ENCODE assay signal across 17 cellular contexts in genomic region chr13:44726214-44726613, GRCh38.
DNase-seq lines count a peak whose midpoint lies in the region; ATAC-seq and TF ChIP-seq lines count a peak whose summit lies in the region.
"Had no signal": no experiment of that assay in that cellular context is flagged by ENCODE, and none has a peak within 500 bp of the region (broad histone marks: within the 10 kb centered on the region; RNA-seq: fewer than 3 reads in every experiment).

No MANE protein-coding gene starts in this region.

- no peak overlapping the region for H3K27ac ChIP-seq in breast epithelium
- H3K27ac ChIP-seq: psoas muscle, transverse colon had no signal

- TF ChIP-seq POLR2A in breast epithelium (IDR thresholded peaks at IDR 0.05): no peak

- peak; percentile 76 for DNase-seq in MCF 10A (ENCODE audit: unreplicated experiment)
- DNase-seq in breast epithelium (ENCODE audit: low spot score in 2 of 2): no peak
- peak; percentile 76 for DNase-seq in RPMI7951 (ENCODE audit: low read depth)
- DNase-seq in fibroblast of the conjunctiva (ENCODE audit: low read depth): peak; percentile 92
- no peak for DNase-seq in NCI-H1417 treated with DMSO at 0.1 percent for 48 hours (lab: John Stamatoyannopoulos, UW)
- no peak for DNase-seq in NCI-H1930 (lab: John Stamatoyannopoulos, UW)
- DNase-seq in T-helper 17 cell: no peak
- DNase-seq: ACHN; activated CD8-positive, alpha-beta memory T cell treated with anti-CD3 and anti-CD28 coated beads, Interleukin-2, amount 10 ng/mL, durations not matched to agents 7 days and 5 days; DMS79; NCI-H1048; NCI-H526 treated with DMSO at 0.1 percent for 48 hours; psoas muscle; transverse colon had no signal

- TF ChIP-seq CTCF in MCF 10A (IDR thresholded peaks at IDR 0.05; ENCODE audit: unreplicated experiment): no peak
- TF ChIP-seq CTCF in breast epithelium (IDR thresholded peaks at IDR 0.05): no peak

- H3K4me3 Mint-ChIP-seq in MCF 10A (ENCODE audit: unreplicated experiment) (no peak overlapping the region), T-helper 17 cell (no peak overlapping the region)
- H3K4me3 Mint-ChIP-seq: activated CD8-positive, alpha-beta memory T cell treated with anti-CD3 and anti-CD28 coated beads, Interleukin-2, amount 10 ng/mL, durations not matched to agents 7 days and 5 days; activated naive CD8-positive, alpha-beta T cell had no signal

- peaks cover 8% of the 10 kb centered on the region for H3K9me3 Mint-ChIP-seq in MCF 10A (ENCODE audit: unreplicated experiment)

- CTCF ChIA-PET in MCF 10A (lab: Yijun Ruan, JAX): no interaction called here

- BruUV-seq in MCF 10A (replicated peaks; lab: Mats Ljungman, UMichigan): no TSS peak

- peak overlapping the region; percentile 89 for H3K27ac Mint-ChIP-seq in MCF 10A (ENCODE audit: low read depth, unreplicated experiment)
- no peak overlapping the region for H3K27ac Mint-ChIP-seq in T-helper 17 cell
- H3K27ac Mint-ChIP-seq: activated CD8-positive, alpha-beta memory T cell treated with anti-CD3 and anti-CD28 coated beads, Interleukin-2, amount 10 ng/mL, durations not matched to agents 7 days and 5 days; activated naive CD8-positive, alpha-beta T cell had no signal

- H3K27me3 Mint-ChIP-seq in MCF 10A (ENCODE audit: insufficient read depth, unreplicated experiment): no peaks in the 10 kb centered on the region
- H3K27me3 Mint-ChIP-seq in T-helper 17 cell: peaks cover 20% of the 10 kb centered on the region

- H3K27me3 ChIP-seq in breast epithelium: no peaks in the 10 kb centered on the region
- H3K27me3 ChIP-seq: transverse colon had no signal

- H3K9me3 ChIP-seq in breast epithelium (no peaks in the 10 kb centered on the region), T-helper 17 cell (ENCODE audit: control insufficient read depth, low read length, poor library complexity, severe bottlenecking) (no peaks in the 10 kb centered on the region)
- H3K9me3 ChIP-seq: mucosa of descending colon, transverse colon had no signal

- H3K36me3 ChIP-seq in breast epithelium: no peaks in the 10 kb centered on the region
- H3K36me3 ChIP-seq: transverse colon had no signal

- no peak overlapping the region for H3K4me3 ChIP-seq in breast epithelium
- H3K4me3 ChIP-seq: mucosa of descending colon, psoas muscle, transverse colon had no signal

- no peaks in the 10 kb centered on the region for H3K4me1 ChIP-seq in breast epithelium
- H3K4me1 ChIP-seq: transverse colon had no signal

- POLR2A ChIA-PET in MCF 10A (lab: Yijun Ruan, JAX): interaction anchor here (0.6 to 3.5 kb wide), 12 partner anchors 8 to 494 kb away, joined by 3 to 29 read pairs (median 3); no protein-coding TSS in a partner anchor

- ATAC-seq in HG02642 (IDR thresholded peaks at IDR 0.05; ENCODE audit: poor library complexity, unreplicated experiment) (no peak), T-helper 17 cell (no peak)
- ATAC-seq: activated CD8-positive, alpha-beta memory T cell treated with anti-CD3 and anti-CD28 coated beads, Interleukin-2, amount 10 ng/mL, durations not matched to agents 7 days and 5 days; psoas muscle had no signal

- H3K4me1 Mint-ChIP-seq in MCF 10A (ENCODE audit: insufficient read depth, unreplicated experiment): peaks cover 20% of the 10 kb centered on the region
- no peaks in the 10 kb centered on the region for H3K4me1 Mint-ChIP-seq in T-helper 17 cell
- H3K4me1 Mint-ChIP-seq: activated CD8-positive, alpha-beta memory T cell treated with anti-CD3 and anti-CD28 coated beads, Interleukin-2, amount 10 ng/mL, durations not matched to agents 7 days and 5 days had no signal

- intact Hi-C loops in MCF 10A (cut with micrococcal nuclease) (no loop called here), breast epithelium (cut with DNase I; ENCODE audit: low total_unique reads) (no loop called here)

- H3K36me3 Mint-ChIP-seq in MCF 10A (ENCODE audit: insufficient read depth, unreplicated experiment): no peaks in the 10 kb centered on the region
- no peaks in the 10 kb centered on the region for H3K36me3 Mint-ChIP-seq in T-helper 17 cell (ENCODE audit: low read depth)
- H3K36me3 Mint-ChIP-seq: activated CD8-positive, alpha-beta memory T cell treated with anti-CD3 and anti-CD28 coated beads, Interleukin-2, amount 10 ng/mL, durations not matched to agents 7 days and 5 days; activated naive CD8-positive, alpha-beta T cell had no signal

Comparison
In these comparisons a context has a peak if more than half of its experiments do, and no peak if none do; other contexts are left out.
1. DNase-seq: peak in MCF 10A (single experiment), RPMI7951 (single experiment) and fibroblast of the conjunctiva (single experiment); none in breast epithelium (0 of 2), NCI-H1417 treated with DMSO at 0.1 percent for 48 hours (single experiment), NCI-H1930 (0 of 2) and T-helper 17 cell (0 of 3).